Comparison of ENCODE assay signal across 13 cellular contexts in the genomic region with DNA sequence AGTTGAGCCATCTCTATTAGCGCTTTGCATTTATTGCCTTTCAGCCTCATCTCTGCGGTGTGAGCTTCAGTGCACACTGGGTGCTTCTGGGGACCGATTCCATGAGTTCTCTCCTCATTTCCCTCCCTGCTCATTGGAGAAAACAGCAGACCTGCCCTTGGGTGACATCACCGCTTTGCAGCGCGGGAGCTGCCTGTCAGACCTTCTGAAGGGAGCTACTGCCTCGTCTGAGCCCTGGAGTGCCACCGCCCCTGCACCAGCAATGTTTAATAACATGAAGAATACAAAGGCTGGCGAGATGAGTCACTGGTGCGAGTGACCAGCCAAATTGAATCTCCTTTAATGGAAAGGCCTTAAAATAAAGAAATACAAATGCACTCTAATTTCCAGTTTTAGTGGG. TPM values are rescaled to one million over a fixed set of nuclear protein-coding genes. Genes with fewer than 3 reads are reported as not detected.
DNase-seq lines count a peak whose midpoint lies in the region; TF ChIP-seq lines count a peak whose summit lies in the region.
"Had no signal": no experiment of that assay in that cellular context is flagged by ENCODE, and none has a peak within 500 bp of the region (broad histone marks: within the 10 kb centered on the region; RNA-seq: fewer than 3 reads in every experiment).

No MANE protein-coding gene starts in this region.

- H3K4me3 ChIP-seq in mammary epithelial cell (replicated peaks in 1 of 3; ENCODE audit: insufficient read depth in 1 of 3, low read depth in 2 of 3, low read length in 3 of 3) (no peak overlapping the region), neural progenitor cell (no peak overlapping the region)

- H3K4me2 ChIP-seq in mammary epithelial cell (ENCODE audit: insufficient read depth, low read depth, low read length) (no peak overlapping the region), neural progenitor cell (no peak overlapping the region)

- CTCF ChIA-PET in mammary epithelial cell (lab: Charles Lee; ENCODE audit: low non-redundant PET), result no interaction called here

- no peaks in the 10 kb centered on the region for H3F3A ChIP-seq in neural progenitor cell (ENCODE audit: low read depth)

- no peak overlapping the region for H2AFZ ChIP-seq in mammary epithelial cell (ENCODE audit: low read depth, low read length)
- peak overlapping the region; percentile 8 for H2AFZ ChIP-seq in neural progenitor cell (replicated peaks)

- H3K4me3 Mint-ChIP-seq in neural progenitor cell, result no peak overlapping the region
- H3K4me3 Mint-ChIP-seq: dendritic cell treated with granulocyte-macrophage colony-stimulating factor and Interleukin-4, amounts not matched to agents 40 ng/mL and 50 ng/mL, for 4 days; IgD-negative memory B cell had no signal

- H3K27me3 ChIP-seq in mammary epithelial cell (ENCODE audit: insufficient read depth, low read length) (no peaks in the 10 kb centered on the region), neural progenitor cell (no peaks in the 10 kb centered on the region)

- DNase-seq in ELF-1 (ENCODE audit: low read depth, low spot score), result peak; percentile 67
- peak; percentile 73 for DNase-seq in NCI-H146 treated with DMSO at 0.1 percent for 48 hours (lab: John Stamatoyannopoulos, UW; ENCODE audit: unreplicated experiment)
- DNase-seq in mammary epithelial cell, result peak; percentile 54
- peak; percentile 16 for DNase-seq in neural progenitor cell (ENCODE audit: low spot score)
- DNase-seq in effector CD8-positive, alpha-beta T cell (lab: John Stamatoyannopoulos, UW), result no peak
- no peak for DNase-seq in activated CD4-positive, alpha-beta T cell treated with anti-CD3 and anti-CD28 coated beads for 48 hours
- no peak for DNase-seq in activated naive CD4-positive, alpha-beta T cell treated with anti-CD3 and anti-CD28 coated beads, Interleukin-2, amount 50 U/mL, for 16 hours
- DNase-seq in HuH-7 (ENCODE audit: low spot score), result no peak
- DNase-seq: activated naive CD4-positive, alpha-beta T cell treated with Interleukin-2 at 50 U/mL for 16 hours; DMS79; NCI-H2081 treated with DMSO at 0.1 percent for 48 hours had no signal

- H3K9me3 Mint-ChIP-seq in neural progenitor cell, result peaks cover 5% of the 10 kb centered on the region

- no peaks in the 10 kb centered on the region for H3K4me1 ChIP-seq in mammary epithelial cell (ENCODE audit: insufficient read depth, low read length)
- H3K4me1 ChIP-seq in neural progenitor cell, result no peaks in the 10 kb centered on the region

- no peaks in the 10 kb centered on the region for H4K20me1 ChIP-seq in mammary epithelial cell (ENCODE audit: insufficient read depth, low read length)
- H4K20me1 ChIP-seq in neural progenitor cell (ENCODE audit: low read depth), result no peaks in the 10 kb centered on the region

- H3K36me3 ChIP-seq in mammary epithelial cell (ENCODE audit: insufficient read depth, low read length) (no peaks in the 10 kb centered on the region), neural progenitor cell (no peaks in the 10 kb centered on the region)

- dilution Hi-C loops in mammary epithelial cell (cut with HindIII; ENCODE audit: low sequenced_read_pairs), result no loop called here

- H3K9ac ChIP-seq in mammary epithelial cell (ENCODE audit: insufficient read depth, low read length), result no peak overlapping the region
- no peak overlapping the region for H3K9ac ChIP-seq in neural progenitor cell

- H3K27ac Mint-ChIP-seq in neural progenitor cell, result peak overlapping the region; percentile 78
- H3K27ac Mint-ChIP-seq: dendritic cell treated with granulocyte-macrophage colony-stimulating factor and Interleukin-4, amounts not matched to agents 40 ng/mL and 50 ng/mL, for 4 days; IgD-negative memory B cell had no signal

- in situ Hi-C loops in mammary epithelial cell (cut with MboI; ENCODE audit: low sequenced_read_pairs in 2 of 2), result no loop called here

- intact Hi-C loops in mammary epithelial cell (cut with micrococcal nuclease), result no loop called here

- no peaks in the 10 kb centered on the region for H3K36me3 Mint-ChIP-seq in neural progenitor cell
- H3K36me3 Mint-ChIP-seq: IgD-negative memory B cell had no signal

- TF ChIP-seq CTCF in mammary epithelial cell (conservative IDR thresholded peaks at IDR 0.05 in 1 of 2, IDR thresholded peaks at IDR 0.05 in 1 of 2; ENCODE audit: extremely low read depth in 1 of 2, insufficient read depth in 1 of 2, low read depth in 1 of 2, low read length in 2 of 2) (no peak), neural progenitor cell (IDR thresholded peaks at IDR 0.05) (no peak)

- peaks cover 2% of the 10 kb centered on the region for H3K4me1 Mint-ChIP-seq in neural progenitor cell

- no peaks in the 10 kb centered on the region for H3K27me3 Mint-ChIP-seq in neural progenitor cell (ENCODE audit: insufficient read depth, low read depth)

- no TSS peak for BruUV-seq in mammary epithelial cell (replicated peaks; lab: Mats Ljungman, UMichigan)

- H3K27ac ChIP-seq in mammary epithelial cell (ENCODE audit: insufficient read depth, low read depth, low read length), result no peak overlapping the region
- H3K27ac ChIP-seq in neural progenitor cell, result no peak overlapping the region

- 60% methylated on average over 9 of the region's 10 CpGs for WGBS in mammary epithelial cell (ENCODE audit: low coverage, missing lambda C conversion rate)

- H3K9me3 ChIP-seq in mammary epithelial cell (replicated peaks; ENCODE audit: insufficient read depth, low read length), result no peaks in the 10 kb centered on the region
- no peaks in the 10 kb centered on the region for H3K9me3 ChIP-seq in neural progenitor cell (ENCODE audit: low read depth)

- H3K79me2 ChIP-seq in mammary epithelial cell (ENCODE audit: insufficient read depth, low read length) (no peaks in the 10 kb centered on the region), neural progenitor cell (ENCODE audit: low read depth) (no peaks in the 10 kb centered on the region)

RNA-seq across cellular contexts. Expression of a gene that starts 30.3 kb away (rescaled TPM):
- total RNA-seq in mammary epithelial cell, result 10 to 100 TPM; 12.8 to 19.9 TPM
- 8.9 TPM for polyA plus RNA-seq in mammary epithelial cell
- polyA minus RNA-seq in mammary epithelial cell, result 40.2 TPM
- total RNA-seq in neural progenitor cell (ENCODE audit: low replicate concordance), result 6.0 and 9.7 TPM in 2 replicates

Comparison
In these comparisons a context has a peak if more than half of its experiments do, and no peak if none do; other contexts are left out.
1. DNase-seq: peak in ELF-1 (single experiment), NCI-H146 treated with DMSO at 0.1 percent for 48 hours (single experiment), mammary epithelial cell (single experiment) and neural progenitor cell (single experiment); none in effector CD8-positive, alpha-beta T cell (single experiment), activated CD4-positive, alpha-beta T cell treated with anti-CD3 and anti-CD28 coated beads for 48 hours (single experiment), activated naive CD4-positive, alpha-beta T cell treated with anti-CD3 and anti-CD28 coated beads, Interleukin-2, amount 50 U/mL, for 16 hours (single experiment) and HuH-7 (single experiment).